In genomic region chr1:203682401-203683383, GRCh38 we compare ENCODE assay signal across 8 cellular contexts. TPM values are rescaled to one million over a fixed set of nuclear protein-coding genes. Genes with fewer than 3 reads are reported as not detected.
DNase-seq lines count a peak whose midpoint lies in the region; ATAC-seq and TF ChIP-seq lines count a peak whose summit lies in the region.

No MANE protein-coding gene starts in this region.

- no peaks in the 10 kb centered on the region for H3K9me3 Mint-ChIP-seq in activated T-helper 2 cell treated with anti-CD3 and anti-CD28 coated beads, Interferon-gamma antibody, Interleukin-2, Interleukin-4, amounts not matched to agents 10 μg/mL and 5 μg/mL and 100 μg/mL, durations not matched to agents 14 hours and 24 hours and 36 hours

- H3K4me3 Mint-ChIP-seq in activated T-helper 2 cell treated with anti-CD3 and anti-CD28 coated beads, Interferon-gamma antibody, Interleukin-2, Interleukin-4, amounts not matched to agents 10 μg/mL and 5 μg/mL and 100 μg/mL, durations not matched to agents 14 hours and 24 hours and 36 hours (ENCODE audit: low read depth) = peak overlapping the region; percentile 35

- H3K36me3 Mint-ChIP-seq in activated T-helper 2 cell treated with anti-CD3 and anti-CD28 coated beads, Interferon-gamma antibody, Interleukin-2, Interleukin-4, amounts not matched to agents 10 μg/mL and 5 μg/mL and 100 μg/mL, durations not matched to agents 14 hours and 24 hours and 36 hours (ENCODE audit: low read depth) = peaks cover 67% of the 10 kb centered on the region

- H3K36me3 ChIP-seq in mucosa of descending colon (ENCODE audit: low read depth) = peaks cover 2% of the 10 kb centered on the region

- H3K4me1 ChIP-seq in mucosa of descending colon (ENCODE audit: low read depth) = no peaks in the 10 kb centered on the region

- in situ Hi-C loops in GM13976 (cut with MboI; ENCODE audit: low sequenced_read_pairs, unreplicated experiment) = no loop called here

- TF ChIP-seq CTCF in C4-2B (conservative IDR thresholded peaks at IDR 0.05) (no peak), mucosa of descending colon (IDR thresholded peaks at IDR 0.05) (no peak), GM13976 (IDR thresholded peaks at IDR 0.05; ENCODE audit: borderline replicate concordance, control extremely low read depth, extremely low read depth, insufficient read depth, missing control alignments) (no peak)

- peak overlapping the region; percentile 93 for H3K27ac Mint-ChIP-seq in activated T-helper 2 cell treated with anti-CD3 and anti-CD28 coated beads, Interferon-gamma antibody, Interleukin-2, Interleukin-4, amounts not matched to agents 10 μg/mL and 5 μg/mL and 100 μg/mL, durations not matched to agents 14 hours and 24 hours and 36 hours

- DNase-seq in M059J (ENCODE audit: low read depth) (peak; percentile 58), mucosa of descending colon (peak in 1 of 3 donors; percentile 35), AG20443 (ENCODE audit: low spot score) (no peak), NOMO-1 (lab: John Stamatoyannopoulos, UW; ENCODE audit: unreplicated experiment in 2 of 2) (no peak), GM13976 (ENCODE audit: low spot score) (no peak)
- peak; percentile 72 for DNase-seq in activated T-helper 2 cell treated with anti-CD3 and anti-CD28 coated beads, Interferon-gamma antibody, Interleukin-2, Interleukin-4, amounts not matched to agents 10 μg/mL and 5 μg/mL and 100 μg/mL, durations not matched to agents 14 hours and 24 hours and 36 hours (ENCODE audit: low spot score)

- no peaks in the 10 kb centered on the region for H3K9me3 ChIP-seq in mucosa of descending colon

- no peak overlapping the region for H3K4me3 ChIP-seq in mucosa of descending colon

- ATAC-seq in mucosa of descending colon (peak; percentile 85), HG03097 (IDR thresholded peaks at IDR 0.05; ENCODE audit: low FRiP score, unreplicated experiment) (no peak)

- peak overlapping the region; percentile 52 for H3K27ac ChIP-seq in C4-2B

- peaks cover 34% of the 10 kb centered on the region for H3K4me1 Mint-ChIP-seq in activated T-helper 2 cell treated with anti-CD3 and anti-CD28 coated beads, Interferon-gamma antibody, Interleukin-2, Interleukin-4, amounts not matched to agents 10 μg/mL and 5 μg/mL and 100 μg/mL, durations not matched to agents 14 hours and 24 hours and 36 hours (ENCODE audit: low read depth)

- intact Hi-C loops in activated T-helper 2 cell treated with anti-CD3 and anti-CD28 coated beads, Interferon-gamma antibody, Interleukin-2, Interleukin-4, amounts not matched to agents 10 μg/mL and 5 μg/mL and 100 μg/mL, durations not matched to agents 14 hours and 24 hours and 36 hours (cut with micrococcal nuclease) = loop anchor here (1.0 kb wide), 1 partner anchor 30 kb away; no protein-coding TSS in a partner anchor
- intact Hi-C loops in mucosa of descending colon (cut with DNase I, micrococcal nuclease) = no loop called here

- H3K27me3 Mint-ChIP-seq in activated T-helper 2 cell treated with anti-CD3 and anti-CD28 coated beads, Interferon-gamma antibody, Interleukin-2, Interleukin-4, amounts not matched to agents 10 μg/mL and 5 μg/mL and 100 μg/mL, durations not matched to agents 14 hours and 24 hours and 36 hours (ENCODE audit: low read depth) = no peaks in the 10 kb centered on the region

RNA-seq across cellular contexts. Expression of gene ATP2B4, which starts 56.1 kb away (rescaled TPM):
- total RNA-seq in M059J (2014; rRNA removed; shearing (Covaris generic)) = 55.2 and 85.4 TPM in 2 replicates
- 50.3 and 50.8 TPM in 2 replicates for total RNA-seq in activated T-helper 2 cell treated with anti-CD3 and anti-CD28 coated beads, Interferon-gamma antibody, Interleukin-2, Interleukin-4, amounts not matched to agents 10 μg/mL and 5 μg/mL and 100 μg/mL, durations not matched to agents 14 hours and 24 hours and 36 hours
- total RNA-seq in mucosa of descending colon = 100 to 1,000 TPM in 1 of 3 donors, 10 to 100 TPM in 2; 20.2 to 372 (median 31.0) TPM

Comparison
In these comparisons a context has a peak if more than half of its experiments do, and no peak if none do; other contexts are left out.
1. DNase-seq: peak in M059J (single experiment) and activated T-helper 2 cell treated with anti-CD3 and anti-CD28 coated beads, Interferon-gamma antibody, Interleukin-2, Interleukin-4, amounts not matched to agents 10 μg/mL and 5 μg/mL and 100 μg/mL, durations not matched to agents 14 hours and 24 hours and 36 hours (single experiment); none in AG20443 (single experiment), NOMO-1 (0 of 2) and GM13976 (single experiment).